Comparison of ENCODE assay signal across 32 cellular contexts in the genomic region with DNA sequence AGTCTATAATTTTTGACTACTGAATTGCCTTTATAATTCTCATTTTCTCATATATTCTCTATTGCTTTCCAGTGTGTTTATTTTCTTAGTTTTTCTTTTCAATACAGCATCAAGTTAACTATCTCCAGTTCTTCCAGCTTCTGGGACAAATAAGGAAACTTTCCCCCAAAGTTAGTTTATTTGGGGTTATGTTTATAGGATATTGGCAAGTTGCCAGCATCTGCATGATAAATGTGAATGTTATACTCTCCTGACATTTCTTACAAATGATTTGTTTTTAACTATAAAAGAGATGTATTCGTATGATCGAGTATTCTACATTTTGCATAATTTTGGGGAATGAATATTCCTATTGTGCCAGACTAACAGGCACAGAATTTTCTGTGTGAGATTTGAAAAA.
"Had no signal": no experiment of that assay in that cellular context is flagged by ENCODE, and none has a peak within 500 bp of the region (broad histone marks: within the 10 kb centered on the region; RNA-seq: fewer than 3 reads in every experiment).

No MANE protein-coding gene starts in this region.

- H3K4me3 ChIP-seq: adrenal gland, body of pancreas, breast epithelium had no signal

- H3K36me3 ChIP-seq: adrenal gland, brain microvascular endothelial cell, breast epithelium had no signal

- H3K27ac ChIP-seq: adrenal gland, body of pancreas, brain microvascular endothelial cell, breast epithelium, VCaP had no signal

- FAIRE-seq: astrocyte, TTC549 had no signal

- DNase-seq: activated B cell treated with CpG ODN at 0.5 μM for 24 hours; activated CD4-positive, alpha-beta memory T cell treated with anti-CD3 and anti-CD28 coated beads for 36 hours; activated CD4-positive, alpha-beta T cell treated with anti-CD3 and anti-CD28 coated beads for 4 hours; activated CD4-positive, alpha-beta T cell treated with anti-CD3 and anti-CD28 coated beads, Interleukin-2, amount 10 ng/mL, durations not matched to agents 24 days and 14 days; activated CD4-positive, alpha-beta T cell treated with anti-CD3 and anti-CD28 coated beads, Interleukin-2, amount 50 U/mL, for 1 hour; activated CD4-positive, alpha-beta T cell treated with anti-CD3 and anti-CD28 coated beads, Interleukin-2, amount 50 U/mL, for 4 hours; activated CD4-positive, CD25-positive, alpha-beta regulatory T cell treated with anti-CD3 and anti-CD28 coated beads, Interleukin-2, amount 50 U/mL, for 72 hours; activated CD8-positive, alpha-beta memory T cell treated with anti-CD3 and anti-CD28 coated beads, Interleukin-2, amount 50 U/mL, for 4 hours; activated CD8-positive, alpha-beta T cell treated with anti-CD3 and anti-CD28 coated beads for 36 hours; activated effector memory CD4-positive, alpha-beta T cell treated with anti-CD3 and anti-CD28 coated beads, Interleukin-2, amount 50 U/mL, for 16 hours; activated gamma-delta T cell treated with Interleukin-2 at 50 U/mL for 16 hours; activated naive CD4-positive, alpha-beta T cell; activated naive CD4-positive, alpha-beta T cell treated with anti-CD3 and anti-CD28 coated beads for 36 hours; activated naive CD4-positive, alpha-beta T cell treated with anti-CD3 and anti-CD28 coated beads, Interleukin-2, amount 50 U/mL, for 16 hours; activated naive CD8-positive, alpha-beta T cell treated with anti-CD3 and anti-CD28 coated beads for 36 hours; activated T-cell treated with anti-CD3 and anti-CD28 coated beads for 4 hours; activated T-cell treated with anti-CD3 and anti-CD28 coated beads, Interleukin-2, amount 50 U/mL, for 1 hour; activated T-cell treated with anti-CD3 and anti-CD28 coated beads, Interleukin-2, amount 50 U/mL, for 4 hours; activated T-cell treated with anti-CD3 and anti-CD28 coated beads, Interleukin-2, amount 50 U/mL, for 72 hours; adrenal gland; amniotic stem cell; aorta; body of pancreas; brain microvascular endothelial cell; central memory CD4-positive, alpha-beta T cell; cerebellar nuclear complex; T-helper 2 cell; T-helper 9 cell had no signal

- H3K9me3 ChIP-seq: adrenal gland, body of pancreas, breast epithelium had no signal

- H3K4me1 ChIP-seq: adrenal gland, body of pancreas, breast epithelium had no signal

- H3K27me3 ChIP-seq: adrenal gland, body of pancreas, brain microvascular endothelial cell, breast epithelium had no signal
